In the genomic region with DNA sequence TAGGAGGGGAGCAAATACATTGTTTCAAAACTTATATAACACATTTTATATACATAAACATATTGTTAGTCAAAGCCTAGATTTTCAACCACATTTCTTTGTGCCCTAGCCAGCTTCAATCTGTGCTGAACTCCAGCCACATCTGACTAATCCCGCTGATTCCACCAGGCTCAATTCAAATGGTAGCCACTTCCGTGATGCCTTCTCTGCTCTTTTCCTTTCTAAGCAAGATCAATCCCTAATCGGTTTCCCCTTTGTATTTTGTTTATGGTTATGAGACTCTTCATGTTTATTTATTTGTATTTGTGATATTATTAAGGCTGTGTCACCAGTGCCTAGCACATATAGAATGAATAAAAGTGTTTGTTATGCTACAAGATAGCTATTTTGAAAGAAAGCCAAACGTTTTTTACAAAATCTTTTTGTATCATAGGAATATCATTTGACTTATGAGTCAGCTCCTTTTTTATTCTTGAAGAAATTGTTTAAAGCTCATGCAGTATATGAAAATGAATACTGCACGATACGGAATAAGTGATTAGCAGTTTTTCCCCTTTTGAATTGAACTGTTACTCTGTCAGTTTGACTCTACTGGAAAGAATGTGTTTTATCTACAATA, we compare ENCODE assay signal across 18 cellular contexts.
DNase-seq lines count a peak whose midpoint lies in the region; ATAC-seq, FAIRE-seq and TF ChIP-seq lines count a peak whose summit lies in the region.
"Had no signal": no experiment of that assay in that cellular context is flagged by ENCODE, and none has a peak within 500 bp of the region (broad histone marks: within the 10 kb centered on the region; RNA-seq: fewer than 3 reads in every experiment).

No MANE protein-coding gene starts in this region.

- no peaks in the 10 kb centered on the region for H3K36me3 Mint-ChIP-seq in brain

- peak overlapping the region in 3 of 5 experiments; percentile 2 to 51 (median 5) for H3K4me3 Mint-ChIP-seq in brain

- DNase-seq in A673 (ENCODE audit: low spot score): peak; percentile 19
- DNase-seq in HT1080 (ENCODE audit: low read depth): peak; percentile 54
- no peak for DNase-seq in activated effector memory CD4-positive, alpha-beta T cell treated with anti-CD3 and anti-CD28 coated beads, Interleukin-2, amount 50 U/mL, for 16 hours
- DNase-seq in NCI-H1105 treated with DMSO at 0.1 percent for 48 hours (lab: John Stamatoyannopoulos, UW): no peak
- no peak for DNase-seq in cerebellar nuclear complex (lab: John Stamatoyannopoulos, UW)
- DNase-seq: activated CD4-positive, CD25-positive, alpha-beta regulatory T cell treated with anti-CD3 and anti-CD28 coated beads, Interleukin-2, amount 50 U/mL, for 72 hours; activated T-cell treated with anti-CD3 and anti-CD28 coated beads, Interleukin-2, amount 50 U/mL, for 1 hour; aorta; DMS79 treated with DMSO at 0.1 percent for 48 hours; H7; ovary; stimulated activated CD4-positive, alpha-beta T cell treated with anti-CD3 and anti-CD28 coated beads, Interleukin-1b, Interleukin-23, amount 100 ng/mL, for 48 hours had no signal

- H3K27ac Mint-ChIP-seq in brain: peak overlapping the region in 2 of 5 experiments; percentile 33 to 49

- H3K9me3 Mint-ChIP-seq in brain: no peaks in the 10 kb centered on the region

- peak; percentile 64 for FAIRE-seq in islet of Langerhans (lab: Jason Lieb, UNC)
- FAIRE-seq: endothelial cell of umbilical vein, GM19239 had no signal

- ATAC-seq in HG03342 (IDR thresholded peaks at IDR 0.05; ENCODE audit: unreplicated experiment): no peak

- intact Hi-C loops in A673 (cut with micrococcal nuclease; ENCODE audit: unreplicated experiment): no loop called here

- peak overlapping the region; percentile 41 for H3K27ac ChIP-seq in A673 (ENCODE audit: low read depth, low read length, poor library complexity, severe bottlenecking)
- H3K27ac ChIP-seq: ovary had no signal

- H3K9me3 ChIP-seq in A673 (ENCODE audit: low read depth, low read length, poor library complexity, severe bottlenecking): no peaks in the 10 kb centered on the region
- H3K9me3 ChIP-seq: ovary had no signal

- peaks cover 26% of the 10 kb centered on the region for H3K4me1 ChIP-seq in A673 (ENCODE audit: insufficient read depth, low read length, poor library complexity, severe bottlenecking)

- no peaks in the 10 kb centered on the region for H3K27me3 ChIP-seq in A673 (replicated peaks; ENCODE audit: insufficient read depth, low read depth, low read length, poor library complexity)
- H3K27me3 ChIP-seq: ovary had no signal

- TF ChIP-seq CTCF in A673 (conservative IDR thresholded peaks at IDR 0.05; ENCODE audit: low read depth, low read length) (no peak), brain (conservative IDR thresholded peaks at IDR 0.05) (no peak)

- H3K36me3 ChIP-seq in A673 (ENCODE audit: insufficient read depth, low read length, poor library complexity, severe bottlenecking): no peaks in the 10 kb centered on the region
- H3K36me3 ChIP-seq: ovary had no signal

- BruUV-seq in A673 (replicated peaks; lab: Mats Ljungman, UMichigan): no TSS peak

- H3K4me1 Mint-ChIP-seq in brain: peaks cover 65% of the 10 kb centered on the region

- H3K27me3 Mint-ChIP-seq in brain: no peaks in the 10 kb centered on the region

- H3K4me3 ChIP-seq in A673 (ENCODE audit: low read depth, low read length, poor library complexity, severe bottlenecking): no peak overlapping the region
- H3K4me3 ChIP-seq: lung, ovary had no signal

- POLR2A ChIA-PET in A673 (lab: Charles Lee; ENCODE audit: low non-redundant PET): no interaction called here

- CTCF ChIA-PET in A673 (lab: Charles Lee): no interaction called here

Comparison
In these comparisons a context has a peak if more than half of its experiments do, and no peak if none do; other contexts are left out.
1. DNase-seq: peak in A673 (single experiment) and HT1080 (single experiment); none in activated effector memory CD4-positive, alpha-beta T cell treated with anti-CD3 and anti-CD28 coated beads, Interleukin-2, amount 50 U/mL, for 16 hours (single experiment), NCI-H1105 treated with DMSO at 0.1 percent for 48 hours (single experiment) and cerebellar nuclear complex (0 of 2).